ENCODE assay signal across 17 cellular contexts in genomic region chr3:11588338-11588737, GRCh38. TPM values are rescaled to one million over a fixed set of nuclear protein-coding genes. Genes with fewer than 3 reads are reported as not detected.
DNase-seq lines count a peak whose midpoint lies in the region; ATAC-seq and TF ChIP-seq lines count a peak whose summit lies in the region.
"Had no signal": no experiment of that assay in that cellular context is flagged by ENCODE, and none has a peak within 500 bp of the region (broad histone marks: within the 10 kb centered on the region; RNA-seq: fewer than 3 reads in every experiment).

No MANE protein-coding gene starts in this region.

- peaks cover 0 to 13% (median 0%) of the 10 kb centered on the region in 9 donors for H3K36me3 ChIP-seq in heart right ventricle
- peaks cover 3 to 49% of the 10 kb centered on the region in 2 donors for H3K36me3 ChIP-seq in neuronal stem cell (replicated peaks in 1 of 2; ENCODE audit: control insufficient read depth in 2 of 2, insufficient read depth in 2 of 2, low read length in 2 of 2)
- no peaks in the 10 kb centered on the region for H3K36me3 ChIP-seq in uterus
- H3K36me3 ChIP-seq: Peyer's patch, upper lobe of left lung had no signal

- H3K9me3 ChIP-seq in heart right ventricle (no peaks in the 10 kb centered on the region), neuronal stem cell (replicated peaks in 1 of 2; ENCODE audit: control insufficient read depth in 2 of 2, insufficient read depth in 1 of 2, low read depth in 1 of 2, low read length in 2 of 2) (peaks cover 0 to 2% of the 10 kb centered on the region in 2 donors), uterus (no peaks in the 10 kb centered on the region)
- H3K9me3 ChIP-seq: Peyer's patch, upper lobe of left lung had no signal

- peaks cover 15% of the 10 kb centered on the region for H3K36me3 Mint-ChIP-seq in effector memory CD8-positive, alpha-beta T cell (ENCODE audit: insufficient read depth)

- peak overlapping the region; percentile 57 to 89 for H3K27ac Mint-ChIP-seq in effector memory CD8-positive, alpha-beta T cell

- H3K9me3 Mint-ChIP-seq in effector memory CD8-positive, alpha-beta T cell, result no peaks in the 10 kb centered on the region

- no peak for ATAC-seq in heart right ventricle
- no peak for ATAC-seq in left ventricle myocardium superior
- ATAC-seq in effector memory CD8-positive, alpha-beta T cell (replicated peaks), result no peak
- ATAC-seq in HG02884 (IDR thresholded peaks at IDR 0.05; ENCODE audit: unreplicated experiment), result no peak

- no peak overlapping the region for H4K91ac ChIP-seq in neuronal stem cell (ENCODE audit: low read depth, low read length, poor library complexity)

- no peak for DNase-seq in heart right ventricle
- no peak for DNase-seq in left ventricle myocardium superior
- DNase-seq in effector memory CD8-positive, alpha-beta T cell, result no peak
- DNase-seq in neuronal stem cell (ENCODE audit: low spot score), result no peak
- peak; percentile 13 to 17 for DNase-seq in uterus
- no peak for DNase-seq in midbrain (lab: John Stamatoyannopoulos, UW)
- no peak for DNase-seq in HPDE6-E6E7 (ENCODE audit: extremely low spot score)
- DNase-seq: activated CD4-positive, alpha-beta T cell treated with anti-CD3 and anti-CD28 coated beads, Interleukin-2, amount 50 U/mL, for 1 hour; activated gamma-delta T cell; cortex of kidney; DMS 273 treated with DMSO at 0.1 percent for 48 hours; NCI-H1436; NCI-H510A treated with DMSO at 0.1 percent for 48 hours; Peyer's patch; small intestine; upper lobe of left lung had no signal

- no peak overlapping the region for H4K8ac ChIP-seq in neuronal stem cell (ENCODE audit: low read depth, low read length)

- H3K4me1 Mint-ChIP-seq in effector memory CD8-positive, alpha-beta T cell (ENCODE audit: low read depth in 2 of 2), result peaks cover 37 to 79% of the 10 kb centered on the region in 2 donors

- no peak overlapping the region for H3K14ac ChIP-seq in neuronal stem cell (ENCODE audit: low read length)

- H3K27me3 ChIP-seq in heart right ventricle, result no peaks in the 10 kb centered on the region
- no peaks in the 10 kb centered on the region for H3K27me3 ChIP-seq in neuronal stem cell (ENCODE audit: control insufficient read depth in 3 of 3, insufficient read depth in 3 of 3, low read depth in 1 of 3, low read length in 3 of 3)
- H3K27me3 ChIP-seq in uterus, result no peaks in the 10 kb centered on the region
- H3K27me3 ChIP-seq: Peyer's patch, upper lobe of left lung had no signal

- no peak overlapping the region for H2AFZ ChIP-seq in neuronal stem cell (ENCODE audit: low read length)

- H2BK15ac ChIP-seq in neuronal stem cell (ENCODE audit: low read length), result no peak overlapping the region

- H2AK5ac ChIP-seq in neuronal stem cell (ENCODE audit: low read depth, low read length), result peak overlapping the region; percentile 23

- no peak overlapping the region for H2BK5ac ChIP-seq in neuronal stem cell (ENCODE audit: low read length)

- H3K4me2 ChIP-seq in neuronal stem cell (ENCODE audit: insufficient read depth, low read length, poor library complexity, severe bottlenecking), result no peak overlapping the region

- intact Hi-C loops in heart right ventricle (cut with DNase I), result loop anchor here in 1 of 10 donors (10.0 kb wide), 1 partner anchor 46 kb away; no protein-coding TSS in a partner anchor
- intact Hi-C loops in left ventricle myocardium superior (cut with micrococcal nuclease), result loop anchor here (10.0 kb wide), 1 partner anchor 46 kb away; no protein-coding TSS in a partner anchor
- intact Hi-C loops in uterus (cut with DNase I; ENCODE audit: low total_unique reads), result no loop called here

- H3K18ac ChIP-seq in neuronal stem cell (ENCODE audit: low read length), result peak overlapping the region; percentile 27

- TF ChIP-seq CTCF in heart right ventricle (IDR thresholded peaks at IDR 0.05) (no peak), uterus (IDR thresholded peaks at IDR 0.05) (no peak)

- H3K4me3 ChIP-seq in heart right ventricle (no peak overlapping the region), neuronal stem cell (ENCODE audit: low read length in 2 of 2) (no peak overlapping the region), uterus (no peak overlapping the region)
- H3K4me3 ChIP-seq: Peyer's patch, upper lobe of left lung had no signal

- H3K4me3 Mint-ChIP-seq in effector memory CD8-positive, alpha-beta T cell, result peak overlapping the region in 1 of 2 donors; percentile 20

- H3K27ac ChIP-seq in heart right ventricle, result peak overlapping the region in 7 of 10 donors; percentile 1 to 84 (median 39)
- no peak overlapping the region for H3K27ac ChIP-seq in neuronal stem cell (replicated peaks; ENCODE audit: low read length)
- H3K27ac ChIP-seq in uterus, result peak overlapping the region; percentile 5 to 15

- TF ChIP-seq POLR2A in uterus (IDR thresholded peaks at IDR 0.05), result no peak

- peaks cover 37 to 96% (median 71%) of the 10 kb centered on the region in 9 donors for H3K4me1 ChIP-seq in heart right ventricle
- peaks cover 46 to 48% of the 10 kb centered on the region in 2 donors for H3K4me1 ChIP-seq in neuronal stem cell (ENCODE audit: control insufficient read depth in 2 of 2, insufficient read depth in 1 of 2, low read depth in 1 of 2, low read length in 2 of 2)
- H3K4me1 ChIP-seq in uterus, result peaks cover 13 to 27% of the 10 kb centered on the region in 2 donors

- H3K9ac ChIP-seq in neuronal stem cell (ENCODE audit: low read depth, low read length, poor library complexity), result no peak overlapping the region

- no peak overlapping the region for H3K4ac ChIP-seq in neuronal stem cell (ENCODE audit: low read length)

- H3K27me3 Mint-ChIP-seq in effector memory CD8-positive, alpha-beta T cell, result no peaks in the 10 kb centered on the region

- no peak overlapping the region for H3K23ac ChIP-seq in neuronal stem cell (ENCODE audit: low read depth, low read length, poor library complexity)

- WGBS in heart right ventricle, 2 donors, result 46 to 61% methylated on average over 5 of the region's 5 CpGs
- WGBS in neuronal stem cell (ENCODE audit: extremely low coverage in 2 of 2, insufficient read length in 2 of 2, insufficient replicate concordance in 1 of 2), 2 donors, result no CpG with 5 or more reads among the region's 5 CpGs

- no peak overlapping the region for H2BK120ac ChIP-seq in neuronal stem cell (ENCODE audit: low read depth, low read length)

- H3K79me1 ChIP-seq in neuronal stem cell (ENCODE audit: low read depth, low read length), result peaks cover 6% of the 10 kb centered on the region

- no peak overlapping the region for H2BK12ac ChIP-seq in neuronal stem cell (ENCODE audit: low read length)

RNA-seq across cellular contexts. Expression of gene VGLL4, which starts 55.4 kb away (rescaled TPM):
- total RNA-seq in heart right ventricle (10 to 100 TPM; 20.8 to 46.1 (median 30.3) TPM), left ventricle myocardium superior (26.2 TPM), uterus (100 to 1,000 TPM in 3 of 4 donors, 10 to 100 TPM in 1; 79.3 to 144 (median 143) TPM)
- 10 to 100 TPM; 14.5 to 28.2 TPM for polyA plus RNA-seq in heart right ventricle
- polyA plus RNA-seq in neuronal stem cell (2013, experiment 1 of 2), result 67.7 TPM
- 69.5 TPM for polyA plus RNA-seq in neuronal stem cell (2013, experiment 2 of 2)

Comparison
In these comparisons a context has a peak if more than half of its experiments do, and no peak if none do; other contexts are left out.
1. DNase-seq: peak in uterus (2 of 2); none in heart right ventricle (0 of 2), left ventricle myocardium superior (single experiment), effector memory CD8-positive, alpha-beta T cell (0 of 3), neuronal stem cell (single experiment), midbrain (single experiment) and HPDE6-E6E7 (single experiment).